In genomic region chr17:64174686-64175456, GRCh38 we compare ENCODE assay signal across 9 cellular contexts. TPM values are rescaled to one million over a fixed set of nuclear protein-coding genes. Genes with fewer than 3 reads are reported as not detected.
DNase-seq lines count a peak whose midpoint lies in the region; ATAC-seq and TF ChIP-seq lines count a peak whose summit lies in the region.
"Had no signal": no experiment of that assay in that cellular context is flagged by ENCODE, and none has a peak within 500 bp of the region (broad histone marks: within the 10 kb centered on the region; RNA-seq: fewer than 3 reads in every experiment).

No MANE protein-coding gene starts in this region.

- intact Hi-C loops in Right ventricle myocardium inferior (cut with DNase I) (no loop called here), cardiac septum (cut with DNase I) (no loop called here)

- no peak for TF ChIP-seq CTCF in lung (IDR thresholded peaks at IDR 0.05; ENCODE audit: control extremely low read depth, extremely low read depth)

- H3K4me1 ChIP-seq in lung (ENCODE audit: control insufficient read depth in 2 of 2, insufficient read depth in 2 of 2, low read length in 2 of 2) = peaks cover 6 to 29% of the 10 kb centered on the region in 2 donors

- H3K27me3 ChIP-seq in lung (ENCODE audit: control insufficient read depth, insufficient read depth) = no peaks in the 10 kb centered on the region

- H3K4me3 ChIP-seq in lung = no peak overlapping the region

- DNase-seq in Right ventricle myocardium inferior (ENCODE audit: missing footprints) (no peak), cardiac septum (ENCODE audit: low spot score) (no peak), dermis blood vessel endothelial cell (peak; percentile 74), lung (ENCODE audit: low spot score) (peak; percentile 45), NAMALWA (ENCODE audit: low spot score) (no peak), G401 (ENCODE audit: low spot score) (no peak)
- no peak for DNase-seq in activated CD4-positive, alpha-beta T cell treated with anti-CD3 and anti-CD28 coated beads, Interleukin-2, amount 50 U/mL, for 48 hours
- DNase-seq: small intestine had no signal

- peaks cover 0 to 14% of the 10 kb centered on the region in 2 donors for H3K36me3 ChIP-seq in lung (ENCODE audit: control insufficient read depth in 2 of 2, insufficient read depth in 2 of 2, low read length in 2 of 2)

- H3K27ac ChIP-seq in lung (ENCODE audit: low read depth in 1 of 2, low read length in 1 of 2) = peak overlapping the region in 1 of 2 donors; percentile 72

- WGBS in lung, 2 donors = 44 to 73% methylated on average over 7 of the region's 7 CpGs

- in situ Hi-C loops in G401 (cut with HindIII; ENCODE audit: low sequenced_read_pairs) = no loop called here

- peak; percentile 67 for ATAC-seq in Right ventricle myocardium inferior
- peak; percentile 50 for ATAC-seq in lung (ENCODE audit: insufficient read depth, low FRiP score)
- no peak for ATAC-seq in HG03457 (IDR thresholded peaks at IDR 0.05; ENCODE audit: unreplicated experiment)

- H3K9me3 ChIP-seq in lung (ENCODE audit: control insufficient read depth in 2 of 2, insufficient read depth in 1 of 2, low read length in 1 of 2) = no peaks in the 10 kb centered on the region

RNA-seq across cellular contexts. Expression of gene ERN1, which starts 44.9 kb away (rescaled TPM):
- 7.1 TPM for total RNA-seq in Right ventricle myocardium inferior
- total RNA-seq in cardiac septum = 6.9 TPM
- 17.5 and 20.4 TPM in 2 replicates for total RNA-seq in dermis blood vessel endothelial cell
- total RNA-seq in lung = 10 to 100 TPM; 23.9 to 34.2 TPM
- polyA plus RNA-seq in lung = 10 to 100 TPM in 1 of 2 donors, 1 to 10 TPM in 1; 8.3 to 14.8 TPM
- 3.1 and 3.8 TPM in 2 replicates for total RNA-seq in G401 (2014; rRNA removed; shearing (Covaris generic))

Comparison
In these comparisons a context has a peak if more than half of its experiments do, and no peak if none do; other contexts are left out.
1. DNase-seq: peak in dermis blood vessel endothelial cell (single experiment) and lung (single experiment); none in Right ventricle myocardium inferior (single experiment), cardiac septum (single experiment), NAMALWA (single experiment), activated CD4-positive, alpha-beta T cell treated with anti-CD3 and anti-CD28 coated beads, Interleukin-2, amount 50 U/mL, for 48 hours (0 of 2) and G401 (single experiment).